Comparison of ENCODE assay signal across 10 cellular contexts in genomic region chr17:59627770-59628171, GRCh38. TPM values are rescaled to one million over a fixed set of nuclear protein-coding genes. Genes with fewer than 3 reads are reported as not detected.
DNase-seq lines count a peak whose midpoint lies in the region; ATAC-seq, FAIRE-seq and TF ChIP-seq lines count a peak whose summit lies in the region.
"Had no signal": no experiment of that assay in that cellular context is flagged by ENCODE, and none has a peak within 500 bp of the region (broad histone marks: within the 10 kb centered on the region; RNA-seq: fewer than 3 reads in every experiment).

No MANE protein-coding gene starts in this region.

- H3K9me3 Mint-ChIP-seq in CD14-positive monocyte (no peaks in the 10 kb centered on the region), memory B cell (no peaks in the 10 kb centered on the region)
- H3K9me3 Mint-ChIP-seq: naive thymus-derived CD4-positive, alpha-beta T cell had no signal

- peaks cover 16% of the 10 kb centered on the region for H3K36me3 ChIP-seq in WERI-Rb-1

- ATAC-seq in memory B cell (ENCODE audit: low read depth) (peak; percentile 64), GM19452 (IDR thresholded peaks at IDR 0.05; ENCODE audit: unreplicated experiment) (no peak)
- ATAC-seq: naive thymus-derived CD4-positive, alpha-beta T cell had no signal

- TF ChIP-seq POLR2A in H54 (IDR thresholded peaks at IDR 0.05; ENCODE audit: low read depth, low read length), result no peak

- DNase-seq in CD14-positive monocyte (ENCODE audit: low spot score), result no peak
- DNase-seq in H54 (ENCODE audit: insufficient read length, low spot score), result no peak
- no peak for DNase-seq in WERI-Rb-1
- DNase-seq in memory B cell (ENCODE audit: low spot score in 2 of 2), result no peak
- DNase-seq in midbrain (lab: John Stamatoyannopoulos, UW), result no peak
- DNase-seq in central memory CD4-positive, alpha-beta T cell, result no peak
- no peak for DNase-seq in NCI-H1417 treated with DMSO at 0.1 percent for 48 hours (lab: John Stamatoyannopoulos, UW)
- DNase-seq: Calu3; naive thymus-derived CD4-positive, alpha-beta T cell had no signal

- peaks cover 4 to 24% of the 10 kb centered on the region in 2 donors for H3K36me3 Mint-ChIP-seq in CD14-positive monocyte
- peaks cover 8% of the 10 kb centered on the region for H3K36me3 Mint-ChIP-seq in memory B cell

- peaks cover 60% of the 10 kb centered on the region for H3K4me1 Mint-ChIP-seq in CD14-positive monocyte
- peaks cover 31% of the 10 kb centered on the region for H3K4me1 Mint-ChIP-seq in memory B cell

- no peaks in the 10 kb centered on the region for H3K27me3 ChIP-seq in WERI-Rb-1 (ENCODE audit: insufficient read depth, low read depth, severe bottlenecking)

- H3K27ac ChIP-seq in WERI-Rb-1, result peak overlapping the region; percentile 42

- intact Hi-C loops in CD14-positive monocyte (cut with micrococcal nuclease), result loop anchor here in 1 of 2 donors (10.0 kb wide), 1 partner anchor 217 kb away; no protein-coding TSS in a partner anchor

- H3K27me3 Mint-ChIP-seq in CD14-positive monocyte (ENCODE audit: low read depth in 3 of 3) (no peaks in the 10 kb centered on the region), memory B cell (no peaks in the 10 kb centered on the region)
- H3K27me3 Mint-ChIP-seq: naive thymus-derived CD4-positive, alpha-beta T cell had no signal

- TF ChIP-seq CTCF in CD14-positive monocyte (IDR thresholded peaks at IDR 0.05) (no peak), WERI-Rb-1 (IDR thresholded peaks at IDR 0.05; ENCODE audit: low read depth, low read length) (no peak)

- H3K4me3 ChIP-seq in WERI-Rb-1 (ENCODE audit: low read depth, low read length), result peak overlapping the region; percentile 15

- H3K27ac Mint-ChIP-seq in CD14-positive monocyte (peak overlapping the region; percentile 3 to 91 (median 73)), memory B cell (peak overlapping the region; percentile 4)

- H3K4me3 Mint-ChIP-seq in CD14-positive monocyte (peak overlapping the region in 1 of 2 donors; percentile 31), memory B cell (peak overlapping the region; percentile 54)

- peaks cover 2% of the 10 kb centered on the region for H3K9me3 ChIP-seq in WERI-Rb-1 (ENCODE audit: severe bottlenecking)

- peak; percentile 74 for FAIRE-seq in H54 (lab: Jason Lieb, UNC)

RNA-seq across cellular contexts. Expression of gene CLTC, which starts 8.1 kb away (rescaled TPM):
- polyA plus RNA-seq in CD14-positive monocyte, result 100 to 1,000 TPM in 1 of 2 donors, 10 to 100 TPM in 1; 63.3 to 102 TPM
